ENCODE assay signal across 1 cellular context in genomic region chr11:47642099-47642855, GRCh38.
TF ChIP-seq lines count a peak whose summit lies in the region.

Gene MTCH2 (minus strand): TSS chr11:47642559. CDS start chr11:47642465, 94 bp downstream.

TF ChIP-seq in K562, 482 proteins besides CTCF, POLR2A, EP300 and RAD21 (continued from another document and continues in another):
- TF ChIP-seq CLOCK (CRISPR knock-in tag; IDR thresholded peaks at IDR 0.05; ENCODE audit: borderline replicate concordance) (no peak; the same call in 1 of the 2 replicates), NELFE (IDR thresholded peaks at IDR 0.05; ENCODE audit: insufficient read depth, insufficient read length) (no peak), NR4A1 (CRISPR knock-in tag; IDR thresholded peaks at IDR 0.05) (no peak), NR4A1 (tag; IDR thresholded peaks at IDR 0.05) (0 out of 2 replicates have a peak, but pooled peaks have one; percentile 42), NEUROD1 (IDR thresholded peaks at IDR 0.05; ENCODE audit: borderline replicate concordance, low read depth, low read length, partially characterized antibody) (peak; percentile 37), RAD51 (IDR thresholded peaks at IDR 0.05; ENCODE audit: borderline replicate concordance, low read depth) (peak; percentile 89), POLR2AphosphoS2 (IDR thresholded peaks at IDR 0.05; ENCODE audit: low read length) (peak; percentile 74; the same call in 1 of the 2 replicates), NRF1 (conservative IDR thresholded peaks at IDR 0.05 in 1 of 2, IDR thresholded peaks at IDR 0.05 in 1 of 2) (peak; percentile 98), NFIX (CRISPR knock-in tag; IDR thresholded peaks at IDR 0.05; ENCODE audit: low read depth) (no peak), HEY1 (CRISPR knock-in tag; IDR thresholded peaks at IDR 0.05; ENCODE audit: borderline replicate concordance) (no peak), NFXL1 (CRISPR knock-in tag; IDR thresholded peaks at IDR 0.05) (no peak), MAZ (CRISPR knock-in tag; conservative IDR thresholded peaks at IDR 0.05 in 1 of 2, IDR thresholded peaks at IDR 0.05 in 1 of 2) (peak in 1 of 2 experiments; percentile 91; a peak in 3 of 4 replicates), KDM4B (IDR thresholded peaks at IDR 0.05; ENCODE audit: borderline replicate concordance in 2 of 2, low read depth in 1 of 2) (peak in 1 of 2 experiments; percentile 35; a peak in 1 of 4 replicates), PCBP1 (IDR thresholded peaks at IDR 0.05; ENCODE audit: low read depth, low read length, poor library complexity, severe bottlenecking) (peak; percentile 25), POLR2AphosphoS5 (IDR thresholded peaks at IDR 0.05; ENCODE audit: control insufficient read depth, insufficient read depth, low read depth, low read length) (peak; percentile 63; the same call in 1 of the 2 replicates), MAFF (IDR thresholded peaks at IDR 0.05; ENCODE audit: low read length) (no peak), ZNF57 (CRISPR knock-in tag; IDR thresholded peaks at IDR 0.05) (no peak), ETS1 (conservative IDR thresholded peaks at IDR 0.05; ENCODE audit: control insufficient read depth, low read depth, low read length) (peak; percentile 71), GTF2E2 (tag; IDR thresholded peaks at IDR 0.05) (no peak), BRF1 (IDR thresholded peaks at IDR 0.05; ENCODE audit: borderline replicate concordance, extremely low read depth, insufficient read length) (no peak), GABPB1 (CRISPR knock-in tag; IDR thresholded peaks at IDR 0.05) (peak; percentile 76), NCOA1 (IDR thresholded peaks at IDR 0.05; ENCODE audit: low read depth) (no peak), ZBTB40 (IDR thresholded peaks at IDR 0.05) (no peak), ZBTB40 (CRISPR knock-in tag; IDR thresholded peaks at IDR 0.05) (no peak), RREB1 (CRISPR knock-in tag; IDR thresholded peaks at IDR 0.05) (no peak), ATF1 (CRISPR knock-in tag; IDR thresholded peaks at IDR 0.05) (no peak), ATF1 (tag; IDR thresholded peaks at IDR 0.05) (peak; percentile 86), PHF8 (IDR thresholded peaks at IDR 0.05; ENCODE audit: borderline replicate concordance, low read length) (peak; percentile 93), ID3 (CRISPR knock-in tag; IDR thresholded peaks at IDR 0.05) (no peak), ID3 (tag; IDR thresholded peaks at IDR 0.05) (0 out of 2 replicates have a peak, but pooled peaks have one; percentile 59), U2AF1 (optimal IDR thresholded peaks at IDR 0.05; ENCODE audit: low read depth, low read length) (peak; percentile 39), ZBTB11 (CRISPR knock-in tag; IDR thresholded peaks at IDR 0.05) (no peak; a peak in 1 of 6 replicates), HNRNPK (IDR thresholded peaks at IDR 0.05; ENCODE audit: low read depth, low read length, poor library complexity, severe bottlenecking) (no peak), HOXB6 (CRISPR knock-in tag; IDR thresholded peaks at IDR 0.05; ENCODE audit: borderline replicate concordance) (no peak), ZKSCAN1 (IDR thresholded peaks at IDR 0.05; ENCODE audit: low read depth, low read length) (no peak), RUNX1 (IDR thresholded peaks at IDR 0.05; ENCODE audit: low read depth) (no peak)
- TF ChIP-seq, protein P1, sequence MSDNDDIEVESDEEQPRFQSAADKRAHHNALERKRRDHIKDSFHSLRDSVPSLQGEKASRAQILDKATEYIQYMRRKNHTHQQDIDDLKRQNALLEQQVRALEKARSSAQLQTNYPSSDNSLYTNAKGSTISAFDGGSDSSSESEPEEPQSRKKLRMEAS (CRISPR knock-in tag; IDR thresholded peaks at IDR 0.05) = peak; percentile 96
